Comparison of ENCODE assay signal across 26 cellular contexts in genomic region chr6:36739947-36740817, GRCh38. TPM values are rescaled to one million over a fixed set of nuclear protein-coding genes. Genes with fewer than 3 reads are reported as not detected.
DNase-seq lines count a peak whose midpoint lies in the region; ATAC-seq, FAIRE-seq and TF ChIP-seq lines count a peak whose summit lies in the region.
"Had no signal": no experiment of that assay in that cellular context is flagged by ENCODE, and none has a peak within 500 bp of the region (broad histone marks: within the 10 kb centered on the region; RNA-seq: fewer than 3 reads in every experiment).

No MANE protein-coding gene starts in this region.

- no peak overlapping the region for H3K4me3 ChIP-seq in left ventricle myocardium inferior
- no peak overlapping the region for H3K4me3 ChIP-seq in right atrium auricular region
- H3K4me3 ChIP-seq in H1 (ENCODE audit: extremely low read depth in 1 of 4, insufficient read depth in 2 of 4, low read depth in 3 of 4, low read length in 4 of 4): no peak overlapping the region
- H3K4me3 ChIP-seq: uterus had no signal

- H2BK5ac ChIP-seq in H1 (ENCODE audit: low read depth, low read length): no peak overlapping the region

- no peak overlapping the region for H2BK20ac ChIP-seq in H1 (ENCODE audit: low read length)

- no peaks in the 10 kb centered on the region for H3K79me1 ChIP-seq in H1 (ENCODE audit: low read depth, low read length)

- H3K9ac ChIP-seq in H1 (replicated peaks in 1 of 4; ENCODE audit: extremely low read depth in 1 of 4, low read depth in 3 of 4, low read length in 3 of 4): no peak overlapping the region

- no peak for ATAC-seq in stimulated activated effector memory CD8-positive, alpha-beta T cell treated with anti-CD3 and anti-CD28 coated beads, Interleukin-12 subunit alpha, Interleukin-12 subunit beta, amount 100 ng/mL, for 72 hours
- ATAC-seq in GM19328 (IDR thresholded peaks at IDR 0.05; ENCODE audit: unreplicated experiment): no peak
- no peak for ATAC-seq in GM19324 (IDR thresholded peaks at IDR 0.05; ENCODE audit: low FRiP score, unreplicated experiment)

- no peak overlapping the region for H2BK12ac ChIP-seq in H1 (ENCODE audit: low read depth, low read length)

- no peak overlapping the region for H2BK15ac ChIP-seq in H1 (ENCODE audit: low read length)

- no peaks in the 10 kb centered on the region for H3K9me3 ChIP-seq in left ventricle myocardium inferior (replicated peaks)
- H3K9me3 ChIP-seq in right atrium auricular region: no peaks in the 10 kb centered on the region
- H3K9me3 ChIP-seq in H1 (ENCODE audit: insufficient read depth in 2 of 2, low read depth in 1 of 2, low read length in 1 of 2): no peaks in the 10 kb centered on the region
- H3K9me3 ChIP-seq: uterus had no signal

- H3K4me3 Mint-ChIP-seq in stimulated activated effector memory CD8-positive, alpha-beta T cell treated with anti-CD3 and anti-CD28 coated beads, Interleukin-12 subunit alpha, Interleukin-12 subunit beta, amount 100 ng/mL, for 72 hours: no peak overlapping the region
- H3K4me3 Mint-ChIP-seq: activated CD4-positive, alpha-beta T cell treated with anti-CD3 and anti-CD28 coated beads, Interleukin-2, amount 10 ng/mL, durations not matched to agents 24 days and 14 days; activated naive CD8-positive, alpha-beta T cell treated with anti-CD3 and anti-CD28 coated beads, Interleukin-2, amount 10 ng/mL, durations not matched to agents 7 days and 5 days; endodermal cell; H9 had no signal

- peak overlapping the region; percentile 2 for H3K27ac Mint-ChIP-seq in stimulated activated effector memory CD8-positive, alpha-beta T cell treated with anti-CD3 and anti-CD28 coated beads, Interleukin-12 subunit alpha, Interleukin-12 subunit beta, amount 100 ng/mL, for 72 hours
- H3K27ac Mint-ChIP-seq: activated CD4-positive, alpha-beta T cell treated with anti-CD3 and anti-CD28 coated beads, Interleukin-2, amount 10 ng/mL, durations not matched to agents 24 days and 14 days; activated naive CD8-positive, alpha-beta T cell treated with anti-CD3 and anti-CD28 coated beads, Interleukin-2, amount 10 ng/mL, durations not matched to agents 7 days and 5 days; activated T-helper 2 cell treated with anti-CD3 and anti-CD28 coated beads, Interferon-gamma antibody, Interleukin-2, Interleukin-4, amounts not matched to agents 10 μg/mL and 5 μg/mL and 100 μg/mL, durations not matched to agents 14 hours and 24 hours and 36 hours; endodermal cell; H9 had no signal

- no peak for TF ChIP-seq CTCF in left ventricle myocardium inferior (IDR thresholded peaks at IDR 0.05; ENCODE audit: borderline replicate concordance)
- no peak for TF ChIP-seq CTCF in right atrium auricular region (IDR thresholded peaks at IDR 0.05)
- no peak for TF ChIP-seq CTCF in H1 (IDR thresholded peaks at IDR 0.05; ENCODE audit: control extremely low read depth in 1 of 3, insufficient read depth in 1 of 3, low read depth in 1 of 3, low read length in 3 of 3)

- no peak overlapping the region for H2BK120ac ChIP-seq in H1 (replicated peaks; ENCODE audit: low read depth, low read length)

- TF ChIP-seq RAD21 in H1 (IDR thresholded peaks at IDR 0.05 in 1 of 2, conservative IDR thresholded peaks at IDR 0.05 in 1 of 2; ENCODE audit: low read depth in 2 of 2, low read length in 2 of 2): no peak

- H3K14ac ChIP-seq in H1 (ENCODE audit: insufficient read length): no peak overlapping the region

- peaks cover 28% of the 10 kb centered on the region for H3K4me1 ChIP-seq in left ventricle myocardium inferior
- H3K4me1 ChIP-seq in right atrium auricular region: peaks cover 0 to 11% of the 10 kb centered on the region in 2 donors
- H3K4me1 ChIP-seq in H1 (replicated peaks in 1 of 4; ENCODE audit: control insufficient read depth in 3 of 4, insufficient read depth in 4 of 4, low read length in 3 of 4): peaks cover 0 to 5% (median 3%) of the 10 kb centered on the region in 4 experiments; a peak in 5 of 7 replicates
- H3K4me1 ChIP-seq: uterus had no signal

- no peak overlapping the region for H3K18ac ChIP-seq in H1 (ENCODE audit: extremely low read depth, low read length)

- no peaks in the 10 kb centered on the region for H3K23me2 ChIP-seq in H1 (ENCODE audit: low read depth, low read length)

- no peak overlapping the region for H3K23ac ChIP-seq in H1 (ENCODE audit: insufficient read length)

- peaks cover 8% of the 10 kb centered on the region for H3K4me1 Mint-ChIP-seq in stimulated activated effector memory CD8-positive, alpha-beta T cell treated with anti-CD3 and anti-CD28 coated beads, Interleukin-12 subunit alpha, Interleukin-12 subunit beta, amount 100 ng/mL, for 72 hours
- H3K4me1 Mint-ChIP-seq: endodermal cell had no signal

- H3K27me3 ChIP-seq in left ventricle myocardium inferior (ENCODE audit: low read depth): no peaks in the 10 kb centered on the region
- H3K27me3 ChIP-seq in right atrium auricular region: no peaks in the 10 kb centered on the region
- H3K27me3 ChIP-seq in H1 (replicated peaks in 1 of 4; ENCODE audit: control insufficient read depth in 3 of 4, extremely low read depth in 1 of 4, insufficient read depth in 3 of 4, low read length in 3 of 4): no peaks in the 10 kb centered on the region; a peak in 1 of 7 replicates
- H3K27me3 ChIP-seq: uterus had no signal

- H3K36me3 ChIP-seq in left ventricle myocardium inferior: no peaks in the 10 kb centered on the region
- no peaks in the 10 kb centered on the region for H3K36me3 ChIP-seq in right atrium auricular region
- no peaks in the 10 kb centered on the region for H3K36me3 ChIP-seq in H1 (ENCODE audit: control insufficient read depth in 2 of 4, insufficient read depth in 4 of 4, low read length in 3 of 4)
- H3K36me3 ChIP-seq: uterus had no signal

- H3K9me3 Mint-ChIP-seq in stimulated activated effector memory CD8-positive, alpha-beta T cell treated with anti-CD3 and anti-CD28 coated beads, Interleukin-12 subunit alpha, Interleukin-12 subunit beta, amount 100 ng/mL, for 72 hours: no peaks in the 10 kb centered on the region
- H3K9me3 Mint-ChIP-seq: activated CD4-positive, alpha-beta T cell treated with anti-CD3 and anti-CD28 coated beads, Interleukin-2, amount 10 ng/mL, durations not matched to agents 24 days and 14 days; activated naive CD8-positive, alpha-beta T cell treated with anti-CD3 and anti-CD28 coated beads, Interleukin-2, amount 10 ng/mL, durations not matched to agents 7 days and 5 days; activated T-helper 2 cell treated with anti-CD3 and anti-CD28 coated beads, Interferon-gamma antibody, Interleukin-2, Interleukin-4, amounts not matched to agents 10 μg/mL and 5 μg/mL and 100 μg/mL, durations not matched to agents 14 hours and 24 hours and 36 hours; endodermal cell; H9 had no signal

- H2AFZ ChIP-seq in H1 (ENCODE audit: low read length): no peak overlapping the region

- no peak for DNase-seq in left ventricle myocardium inferior
- DNase-seq in right atrium auricular region (ENCODE audit: low spot score): no peak
- DNase-seq in M059J (ENCODE audit: low read depth): peak; percentile 49
- no peak for DNase-seq in H1 (ENCODE audit: low read depth in 1 of 2, low spot score in 2 of 2)
- DNase-seq in stimulated activated effector memory CD8-positive, alpha-beta T cell treated with anti-CD3 and anti-CD28 coated beads, Interleukin-12 subunit alpha, Interleukin-12 subunit beta, amount 100 ng/mL, for 72 hours (ENCODE audit: low spot score in 2 of 2): no peak
- no peak for DNase-seq in HuH-7 (ENCODE audit: low spot score)
- DNase-seq: activated CD4-positive, alpha-beta T cell treated with anti-CD3 and anti-CD28 coated beads, Interleukin-2, amount 10 ng/mL, durations not matched to agents 24 days and 14 days; activated naive CD8-positive, alpha-beta T cell treated with anti-CD3 and anti-CD28 coated beads, Interleukin-2, amount 10 ng/mL, durations not matched to agents 7 days and 5 days; DMS 273 treated with DMSO at 0.1 percent for 48 hours; endodermal cell; H9; head of caudate nucleus; NCI-H1092 treated with DMSO at 0.1 percent for 48 hours; NCI-H510A; NK-92 treated with Interleukin-12 subunit alpha and Interleukin-12 subunit beta, amount 100 ng/mL, for 24 hours; RPMI8226; stimulated activated CD4-positive, alpha-beta T cell treated with anti-CD3 and anti-CD28 coated beads, Interleukin-4, amount 100 ng/mL, for 4 hours; substantia nigra; uterus had no signal

- no peak overlapping the region for H2AK5ac ChIP-seq in H1 (ENCODE audit: low read depth, low read length)

- no peak overlapping the region for H3K4ac ChIP-seq in H1 (replicated peaks; ENCODE audit: insufficient read length, low read depth, low read length)

- H3K79me2 ChIP-seq in H1 (ENCODE audit: control insufficient read depth in 1 of 2, insufficient read depth in 2 of 2, low read length in 2 of 2): no peaks in the 10 kb centered on the region

- FAIRE-seq in H1 (lab: Jason Lieb, UNC): no peak
- FAIRE-seq: A204.1, TTC549 had no signal

- H4K8ac ChIP-seq in H1 (ENCODE audit: extremely low read depth, insufficient read depth, low read length): no peak overlapping the region

- intact Hi-C loops in left ventricle myocardium inferior (cut with micrococcal nuclease): no loop called here

- POLR2A ChIA-PET in H1 (lab: Charles Lee; ENCODE audit: partially characterized antibody): no interaction called here

- no peak overlapping the region for H4K91ac ChIP-seq in H1 (replicated peaks; ENCODE audit: insufficient read length, low read length)

- H3K36me3 Mint-ChIP-seq in stimulated activated effector memory CD8-positive, alpha-beta T cell treated with anti-CD3 and anti-CD28 coated beads, Interleukin-12 subunit alpha, Interleukin-12 subunit beta, amount 100 ng/mL, for 72 hours: no peaks in the 10 kb centered on the region
- H3K36me3 Mint-ChIP-seq: activated naive CD8-positive, alpha-beta T cell treated with anti-CD3 and anti-CD28 coated beads, Interleukin-2, amount 10 ng/mL, durations not matched to agents 7 days and 5 days; CD14-positive monocyte had no signal

- H4K5ac ChIP-seq in H1 (ENCODE audit: insufficient read length, low read depth, low read length): no peak overlapping the region

- CTCF ChIA-PET in H1 (lab: Charles Lee; ENCODE audit: partially characterized antibody): interaction anchor here (1.1 to 1.4 kb wide), 2 partner anchors 16 to 33 kb away, joined by 3 to 4 read pairs; no protein-coding TSS in a partner anchor

- TF ChIP-seq POLR2A in H1 (IDR thresholded peaks at IDR 0.05; ENCODE audit: control extremely low read depth in 1 of 2, low read depth in 2 of 2, low read length in 2 of 2): no peak

- H3K27ac ChIP-seq in left ventricle myocardium inferior (replicated peaks): peak overlapping the region; percentile 19
- no peak overlapping the region for H3K27ac ChIP-seq in right atrium auricular region
- no peak overlapping the region for H3K27ac ChIP-seq in H1 (ENCODE audit: low read depth, low read length)

- H3K4me2 ChIP-seq in H1 (ENCODE audit: insufficient read depth in 1 of 2, low read depth in 2 of 2, low read length in 2 of 2): no peak overlapping the region

- 89% methylated on average over 13 of the region's 13 CpGs; no CpG with 5 or more reads in 1 of the 2 experiments for WGBS in H1 (ENCODE audit: extremely low coverage in 1 of 2, insufficient coverage in 1 of 2, insufficient read length in 1 of 2, insufficient replicate concordance in 2 of 2, low coverage in 1 of 2, low lambda C conversion rate in 2 of 2, missing lambda C conversion rate in 1 of 2), 2 experiments

- H3K56ac ChIP-seq in H1 (replicated peaks; ENCODE audit: insufficient read length, low read depth, low read length): no peak overlapping the region

- no peak for TF ChIP-seq EP300 in H1 (IDR thresholded peaks at IDR 0.05; ENCODE audit: borderline replicate concordance in 1 of 2, low read depth in 2 of 2, low read length in 2 of 2)

- no peaks in the 10 kb centered on the region for H4K20me1 ChIP-seq in H1 (replicated peaks in 1 of 2; ENCODE audit: control insufficient read depth in 1 of 2, insufficient read depth in 2 of 2, low read length in 2 of 2)

RNA-seq across cellular contexts. Expression of gene RAB44, which starts 42.6 kb away (rescaled TPM):
- 0.05 TPM for total RNA-seq in left ventricle myocardium inferior
- total RNA-seq in right atrium auricular region: under 1 TPM in 1 of 2 donors, not detected in 1; 0.12 TPM
- total RNA-seq in M059J (2014; rRNA removed; shearing (Covaris generic)): not detected in 2 replicates
- total RNA-seq in H1 (2021; fragmentation: NEBNext Ultra II Directional; extraction: Animal tissue kit (Norgen Biotek cat#: 25700)): not detected in 2 replicates
- 0.02 and 0.03 TPM in 2 replicates for polyA plus RNA-seq in H1 (2011; rRNA removed)
- 0.06 TPM for polyA plus RNA-seq in H1 (2011; cell fraction: cytosol; rRNA removed)
- 0.09 TPM for polyA plus RNA-seq in H1 (2011; cell fraction: nucleus; rRNA removed)
- polyA plus RNA-seq in H1 (2012, experiment 1 of 2): 0.11 TPM in 1 of 4 replicates, not detected in the others
- polyA plus RNA-seq in H1 (2012, experiment 2 of 2): not detected
- 0.02 TPM for polyA plus RNA-seq in H1 (2013, experiment 1 of 2)
- 0.02 TPM for polyA plus RNA-seq in H1 (2013, experiment 2 of 2)
- 0.10 TPM in 1 of 2 replicates, not detected in the other for polyA minus RNA-seq in H1 (2011; rRNA and poly(A)+ RNA removed)
- not detected for polyA minus RNA-seq in H1 (2011; cell fraction: cytosol; rRNA and poly(A)+ RNA removed)
- not detected for polyA minus RNA-seq in H1 (2011; cell fraction: nucleus; rRNA and poly(A)+ RNA removed)
- total RNA-seq: activated CD4-positive, alpha-beta T cell treated with anti-CD3 and anti-CD28 coated beads, Interleukin-2, amount 10 ng/mL, durations not matched to agents 24 days and 14 days; activated naive CD8-positive, alpha-beta T cell treated with anti-CD3 and anti-CD28 coated beads, Interleukin-2, amount 10 ng/mL, durations not matched to agents 7 days and 5 days; activated T-helper 2 cell treated with anti-CD3 and anti-CD28 coated beads, Interferon-gamma antibody, Interleukin-2, Interleukin-4, amounts not matched to agents 10 μg/mL and 5 μg/mL and 100 μg/mL, durations not matched to agents 14 hours and 24 hours and 36 hours; endodermal cell; H9; LHCN-M2 had no signal
